8 cellular contexts compared by ENCODE assay signal in the genomic region with DNA sequence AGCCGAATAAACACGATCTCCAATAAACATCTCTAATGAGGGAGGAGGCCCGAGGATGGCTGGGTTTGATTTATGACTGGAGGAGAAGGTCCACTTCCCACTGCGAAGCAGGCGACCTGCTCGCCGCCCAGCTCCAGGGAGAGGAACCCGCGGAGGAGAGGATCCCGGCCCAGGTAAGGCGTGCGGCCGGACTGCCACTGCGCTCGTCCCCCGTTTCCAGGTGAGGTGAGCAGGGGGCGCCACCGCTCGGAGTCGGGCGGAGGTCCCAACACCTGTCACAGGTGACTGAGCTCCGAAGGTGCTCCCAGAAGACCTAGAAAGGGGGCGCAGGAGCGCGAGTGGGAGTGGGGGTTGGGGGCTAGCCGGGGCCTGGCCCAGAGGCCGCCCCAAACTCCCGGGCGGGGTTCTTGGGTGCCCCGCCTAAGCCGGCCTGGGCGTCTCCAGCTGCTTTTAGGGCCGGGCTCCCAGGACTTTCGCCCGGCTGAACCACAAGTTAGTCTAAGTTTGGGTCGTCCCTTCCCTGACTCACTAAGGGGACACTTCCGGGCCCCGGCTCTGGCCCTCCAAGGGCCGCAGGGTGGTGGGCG. TPM values are rescaled to one million over a fixed set of nuclear protein-coding genes. Genes with fewer than 3 reads are reported as not detected.
DNase-seq lines count a peak whose midpoint lies in the region; ATAC-seq and TF ChIP-seq lines count a peak whose summit lies in the region.

No MANE protein-coding gene starts in this region.

- no peak overlapping the region for H2BK15ac ChIP-seq in mesendoderm (replicated peaks; ENCODE audit: low read depth)

- no peak for ATAC-seq in GM21526 (IDR thresholded peaks at IDR 0.05; ENCODE audit: low FRiP score, unreplicated experiment)

- H3K4me3 ChIP-seq in mesendoderm (ENCODE audit: low read length) = no peak overlapping the region

- H3K23ac ChIP-seq in mesendoderm (ENCODE audit: low read length) = no peak overlapping the region

- no peak overlapping the region for H2BK5ac ChIP-seq in mesendoderm (ENCODE audit: low read length)

- peaks cover 38% of the 10 kb centered on the region for H3K4me1 Mint-ChIP-seq in activated naive CD8-positive, alpha-beta T cell treated with anti-CD3 and anti-CD28 coated beads for 36 hours

- no peaks in the 10 kb centered on the region for H3K79me1 ChIP-seq in mesendoderm (ENCODE audit: low read length)

- CTCF ChIA-PET in GM10248 (lab: Yijun Ruan, JAX) = interaction anchor here (0.8 kb wide), 1 partner anchor 21 kb away, joined by 3 read pairs; no protein-coding TSS in a partner anchor

- peak overlapping the region; percentile 65 for H3K4me3 Mint-ChIP-seq in activated naive CD8-positive, alpha-beta T cell treated with anti-CD3 and anti-CD28 coated beads for 36 hours

- peaks cover 5% of the 10 kb centered on the region for H3K4me1 ChIP-seq in mesendoderm (ENCODE audit: control insufficient read depth, low read depth, low read length)

- H3K56ac ChIP-seq in mesendoderm (ENCODE audit: low read length) = no peak overlapping the region

- TF ChIP-seq CTCF in GM10248 (IDR thresholded peaks at IDR 0.05; ENCODE audit: control extremely low read depth, extremely low read depth, low read depth, missing control alignments) = no peak

- no peak overlapping the region for H4K8ac ChIP-seq in mesendoderm (ENCODE audit: low read depth, low read length)

- no peaks in the 10 kb centered on the region for H3K36me3 Mint-ChIP-seq in activated naive CD8-positive, alpha-beta T cell treated with anti-CD3 and anti-CD28 coated beads for 36 hours

- H3K27me3 ChIP-seq in mesendoderm (ENCODE audit: insufficient read depth, low read length, poor library complexity) = peaks cover 69% of the 10 kb centered on the region

- H3K27ac ChIP-seq in mesendoderm (ENCODE audit: low read depth, low read length) = no peak overlapping the region

- H2BK120ac ChIP-seq in mesendoderm (ENCODE audit: low read depth, low read length) = no peak overlapping the region

- no peak overlapping the region for H3K9ac ChIP-seq in mesendoderm (ENCODE audit: low read length)

- H2AK5ac ChIP-seq in mesendoderm (ENCODE audit: low read length) = no peak overlapping the region

- H3K36me3 ChIP-seq in mesendoderm (ENCODE audit: control insufficient read depth, insufficient read depth, low read length) = no peaks in the 10 kb centered on the region

- DNase-seq in 8988T (peak; percentile 50), GM10248 (ENCODE audit: extremely low spot score) (peak; percentile 21), mesendoderm (peak; percentile 30), NCI-H774 (lab: John Stamatoyannopoulos, UW) (no peak), HT-29 (ENCODE audit: low spot score) (no peak), DMS79 treated with DMSO at 0.1 percent for 48 hours (lab: John Stamatoyannopoulos, UW) (no peak)
- no peak for DNase-seq in activated naive CD8-positive, alpha-beta T cell treated with anti-CD3 and anti-CD28 coated beads for 36 hours

- H3K27ac Mint-ChIP-seq in activated naive CD8-positive, alpha-beta T cell treated with anti-CD3 and anti-CD28 coated beads for 36 hours = no peak overlapping the region

- H4K5ac ChIP-seq in mesendoderm (ENCODE audit: low read length) = no peak overlapping the region

- H3K4me2 ChIP-seq in mesendoderm (ENCODE audit: low read length) = no peak overlapping the region

- no CpG with 5 or more reads among the region's 40 CpGs for WGBS in mesendoderm (ENCODE audit: extremely low coverage, insufficient coverage, low lambda C conversion rate)

- peaks cover 2% of the 10 kb centered on the region for H3K9me3 Mint-ChIP-seq in activated naive CD8-positive, alpha-beta T cell treated with anti-CD3 and anti-CD28 coated beads for 36 hours

- peaks cover 92% of the 10 kb centered on the region for H3K27me3 Mint-ChIP-seq in activated naive CD8-positive, alpha-beta T cell treated with anti-CD3 and anti-CD28 coated beads for 36 hours

- no peaks in the 10 kb centered on the region for H3K79me2 ChIP-seq in mesendoderm (ENCODE audit: control insufficient read depth, insufficient read depth, low read length)

- no peak overlapping the region for H3K4ac ChIP-seq in mesendoderm (ENCODE audit: low read depth, low read length)

- no peak overlapping the region for H3K18ac ChIP-seq in mesendoderm (ENCODE audit: low read length)

- POLR2A ChIA-PET in GM10248 (lab: Yijun Ruan, JAX) = no interaction called here

RNA-seq across cellular contexts. Expression of gene PAX6, which starts 5.4 kb away (rescaled TPM):
- not detected for total RNA-seq in activated naive CD8-positive, alpha-beta T cell treated with anti-CD3 and anti-CD28 coated beads for 36 hours
- polyA plus RNA-seq in mesendoderm (2013, experiment 1 of 2) = 0.32 TPM
- 0.24 TPM for polyA plus RNA-seq in mesendoderm (2013, experiment 2 of 2)
- total RNA-seq in HT-29 (2014; rRNA removed; shearing (Covaris generic)) = not detected in 2 replicates

Comparison
In these comparisons a context has a peak if more than half of its experiments do, and no peak if none do; other contexts are left out.
1. DNase-seq: peak in 8988T (single experiment), GM10248 (single experiment) and mesendoderm (single experiment); none in activated naive CD8-positive, alpha-beta T cell treated with anti-CD3 and anti-CD28 coated beads for 36 hours (single experiment), NCI-H774 (single experiment), HT-29 (single experiment) and DMS79 treated with DMSO at 0.1 percent for 48 hours (single experiment).